ENCODE assay signal across 17 cellular contexts in genomic region chr2:227214622-227215041, GRCh38. TPM values are rescaled to one million over a fixed set of nuclear protein-coding genes. Genes with fewer than 3 reads are reported as not detected.
DNase-seq lines count a peak whose midpoint lies in the region; ATAC-seq and TF ChIP-seq lines count a peak whose summit lies in the region.
"Had no signal": no experiment of that assay in that cellular context is flagged by ENCODE, and none has a peak within 500 bp of the region (broad histone marks: within the 10 kb centered on the region; RNA-seq: fewer than 3 reads in every experiment).

No MANE protein-coding gene starts in this region.

- H3K27ac ChIP-seq in brain microvascular endothelial cell: peak overlapping the region; percentile 71
- H3K27ac ChIP-seq: RWPE1, SJCRH30 had no signal

- no peaks in the 10 kb centered on the region for H3K36me3 ChIP-seq in brain microvascular endothelial cell (replicated peaks)
- H3K36me3 ChIP-seq: SJCRH30 had no signal

- in situ Hi-C loops in brain microvascular endothelial cell (cut with HindIII; ENCODE audit: low pct_ligation_motif_present, low sequenced_read_pairs): no loop called here

- H3K4me3 ChIP-seq in brain microvascular endothelial cell (ENCODE audit: low read depth, low read length): no peak overlapping the region
- H3K4me3 ChIP-seq: SJCRH30 had no signal

- ATAC-seq in GM21390 (IDR thresholded peaks at IDR 0.05; ENCODE audit: unreplicated experiment) (no peak), GM18861 (IDR thresholded peaks at IDR 0.05; ENCODE audit: unreplicated experiment) (no peak)

- TF ChIP-seq CTCF in brain microvascular endothelial cell (IDR thresholded peaks at IDR 0.05; ENCODE audit: low read depth, low read length, missing control alignments): no peak

- peak; percentile 5 for DNase-seq in Daoy (ENCODE audit: low read depth)
- peak; percentile 4 for DNase-seq in LHCN-M2 (ENCODE audit: low read depth)
- peak; percentile 42 for DNase-seq in brain microvascular endothelial cell
- DNase-seq in non-pigmented ciliary epithelial cell (ENCODE audit: low read depth): peak; percentile 31
- DNase-seq in NCI-H187 treated with DMSO at 0.1 percent for 48 hours (lab: John Stamatoyannopoulos, UW): no peak
- no peak for DNase-seq in NCI-H2227 (lab: John Stamatoyannopoulos, UW; ENCODE audit: unreplicated experiment)
- DNase-seq: C1 segment of cervical spinal cord, DMS 273 treated with DMSO at 0.1 percent for 48 hours, IMR-90, NCI-H187, NCI-H748 treated with DMSO at 0.1 percent for 48 hours, SJCRH30 had no signal

- H3K27me3 ChIP-seq in brain microvascular endothelial cell (replicated peaks): no peaks in the 10 kb centered on the region
- H3K27me3 ChIP-seq: SJCRH30 had no signal

RNA-seq across cellular contexts. Expression of gene COL4A3, which starts 50.2 kb away (rescaled TPM):
- 0.06 TPM in 1 of 2 replicates, not detected in the other for total RNA-seq in Daoy (2014; rRNA removed; shearing (Covaris generic))
- total RNA-seq in LHCN-M2 (2014; rRNA removed): not detected in 2 replicates
- polyA plus RNA-seq in LHCN-M2 (2012): 0.04 TPM
- total RNA-seq: A673, HT-29, IMR-90 had no signal
- polyA plus RNA-seq: IMR-90 had no signal

RNA-seq across cellular contexts. Expression of gene COL4A4, which starts 50.6 kb away (rescaled TPM):
- total RNA-seq in Daoy (2014; rRNA removed; shearing (Covaris generic)): under 0.01 and 0.15 TPM in 2 replicates
- not detected in 2 replicates for total RNA-seq in LHCN-M2 (2014; rRNA removed)
- 0.16 TPM for polyA plus RNA-seq in LHCN-M2 (2012)
- total RNA-seq: A673, HT-29, IMR-90, SJCRH30 had no signal

Comparison
In these comparisons a context has a peak if more than half of its experiments do, and no peak if none do; other contexts are left out.
1. DNase-seq: peak in Daoy (single experiment), LHCN-M2 (single experiment), brain microvascular endothelial cell (single experiment) and non-pigmented ciliary epithelial cell (single experiment); none in NCI-H187 treated with DMSO at 0.1 percent for 48 hours (single experiment) and NCI-H2227 (single experiment).